Comparison of ENCODE assay signal across 9 cellular contexts in the genomic region with DNA sequence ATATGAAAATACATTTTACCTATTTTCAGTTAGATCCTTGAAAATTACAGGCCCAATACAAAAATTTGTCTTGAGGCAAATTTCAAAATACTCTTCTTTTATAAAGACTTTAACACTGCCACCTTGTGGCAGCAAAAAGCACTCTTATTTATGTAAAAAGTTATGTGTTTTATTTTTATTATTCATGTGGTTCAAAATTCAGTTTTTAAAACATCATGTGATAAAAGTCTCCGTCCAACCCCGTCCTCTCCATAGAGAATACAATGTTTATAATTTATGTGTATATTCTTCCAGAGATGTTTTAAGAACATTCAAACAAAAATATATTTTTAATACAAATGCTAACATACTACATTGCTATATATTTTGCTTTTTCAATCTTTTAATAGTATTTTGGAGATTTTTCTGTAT. TPM values are rescaled to one million over a fixed set of nuclear protein-coding genes. Genes with fewer than 3 reads are reported as not detected.
DNase-seq lines count a peak whose midpoint lies in the region; ATAC-seq, FAIRE-seq and TF ChIP-seq lines count a peak whose summit lies in the region.
"Had no signal": no experiment of that assay in that cellular context is flagged by ENCODE, and none has a peak within 500 bp of the region (broad histone marks: within the 10 kb centered on the region; RNA-seq: fewer than 3 reads in every experiment).

No MANE protein-coding gene starts in this region.

- H3K27ac Mint-ChIP-seq in nephron, result no peak overlapping the region

- H3K9me3 ChIP-seq in A673 (ENCODE audit: low read depth, low read length, poor library complexity, severe bottlenecking), result no peaks in the 10 kb centered on the region

- CTCF ChIA-PET in A673 (lab: Charles Lee), result no interaction called here

- H3K36me3 Mint-ChIP-seq in nephron (ENCODE audit: low read depth), result no peaks in the 10 kb centered on the region

- no peak overlapping the region for H3K4me3 ChIP-seq in A673 (ENCODE audit: low read depth, low read length, poor library complexity, severe bottlenecking)
- no peak overlapping the region for H3K4me3 ChIP-seq in GM12864 (ENCODE audit: low read depth, low read length)

- DNase-seq in A673 (ENCODE audit: low spot score) (peak; percentile 56), GM12864 (ENCODE audit: low read depth) (no peak), NCI-H774 (lab: John Stamatoyannopoulos, UW) (peak; percentile 53), SKM-1 treated with dmso at 0.1 percent for 144 hours (lab: John Stamatoyannopoulos, UW; ENCODE audit: unreplicated experiment) (no peak)

- H3K27ac ChIP-seq in A673 (ENCODE audit: low read depth, low read length, poor library complexity, severe bottlenecking), result no peak overlapping the region
- H3K27ac ChIP-seq: epithelial cell of prostate had no signal

- intact Hi-C loops in A673 (cut with micrococcal nuclease; ENCODE audit: unreplicated experiment), result loop anchor here (5.0 kb wide), 3 partner anchors 324 to 599 kb away; no protein-coding TSS in a partner anchor

- no peak overlapping the region for H3K4me3 Mint-ChIP-seq in nephron

- no peaks in the 10 kb centered on the region for H3K27me3 ChIP-seq in A673 (replicated peaks; ENCODE audit: insufficient read depth, low read depth, low read length, poor library complexity)

- H3K4me1 ChIP-seq in A673 (ENCODE audit: insufficient read depth, low read length, poor library complexity, severe bottlenecking), result no peaks in the 10 kb centered on the region

- H3K4me1 Mint-ChIP-seq in nephron, result peaks cover 5% of the 10 kb centered on the region

- POLR2A ChIA-PET in A673 (lab: Charles Lee; ENCODE audit: low non-redundant PET), result no interaction called here

- H3K27me3 Mint-ChIP-seq in nephron (ENCODE audit: low read depth), result no peaks in the 10 kb centered on the region

- no peaks in the 10 kb centered on the region for H3K9me3 Mint-ChIP-seq in nephron

- H3K36me3 ChIP-seq in A673 (ENCODE audit: insufficient read depth, low read length, poor library complexity, severe bottlenecking), result no peaks in the 10 kb centered on the region

- BruUV-seq in A673 (replicated peaks; lab: Mats Ljungman, UMichigan), result no TSS peak

- FAIRE-seq in colon (lab: Jason Lieb, UNC), result peak; percentile 53

- TF ChIP-seq CTCF in A673 (conservative IDR thresholded peaks at IDR 0.05; ENCODE audit: low read depth, low read length) (peak; percentile 74), GM12864 (IDR thresholded peaks at IDR 0.05; ENCODE audit: low read depth, low read length, missing control alignments) (peak; percentile 30), nephron (IDR thresholded peaks at IDR 0.05; ENCODE audit: unreplicated experiment in 3 of 3) (peak; percentile 60 to 77 (median 66))

- ATAC-seq in GM18861 (IDR thresholded peaks at IDR 0.05; ENCODE audit: unreplicated experiment) (no peak), HG03565 (IDR thresholded peaks at IDR 0.05; ENCODE audit: unreplicated experiment) (no peak)

RNA-seq across cellular contexts. Expression of a gene that starts 36.9 kb away (rescaled TPM):
- 12.8 and 15.3 TPM in 2 replicates for total RNA-seq in A673 (2021)

Comparison
In these comparisons a context has a peak if more than half of its experiments do, and no peak if none do; other contexts are left out.
1. DNase-seq: peak in A673 (single experiment) and NCI-H774 (single experiment); none in GM12864 (single experiment) and SKM-1 treated with dmso at 0.1 percent for 144 hours (single experiment).
2. Peak in every context shown above with its lines, with median percentiles within 50 percentile points of each other: CTCF ChIP-seq.